8 cellular contexts compared by ENCODE assay signal in genomic region chr10:101782811-101783735, GRCh38. TPM values are rescaled to one million over a fixed set of nuclear protein-coding genes. Genes with fewer than 3 reads are reported as not detected.
DNase-seq lines count a peak whose midpoint lies in the region; ATAC-seq and TF ChIP-seq lines count a peak whose summit lies in the region.

Gene NPM3, minus strand, starts transcription at chr10:101783446. Its CDS starts 56 bp downstream, at chr10:101783390.

- TF ChIP-seq CTCF in colonic mucosa (IDR thresholded peaks at IDR 0.05): no peak

- intact Hi-C loops in colonic mucosa (cut with DNase I): loop anchor here (5.0 kb wide), 2 partner anchors 181 to 196 kb away; partner anchors contain the start of genes DPCD and POLL

- H3K9me3 ChIP-seq in colonic mucosa: no peaks in the 10 kb centered on the region

- H3K4me1 ChIP-seq in colonic mucosa: peaks cover 20% of the 10 kb centered on the region

- peak within 1 kb of the TSS; percentile 8 for H3K27ac ChIP-seq in colonic mucosa

- peak within 1 kb of the TSS; percentile 54 for H3K4me3 ChIP-seq in colonic mucosa

- H3K9ac ChIP-seq in colonic mucosa (ENCODE audit: low read depth in 2 of 2, low read length in 2 of 2): peak within 1 kb of the TSS; percentile 68 to 74

- peak; percentile 69 for ATAC-seq in HG03066 (IDR thresholded peaks at IDR 0.05; ENCODE audit: low read depth, unreplicated experiment)

- H3K36me3 ChIP-seq in colonic mucosa: peaks cover 11% of the 10 kb centered on the region

- DNase-seq in NCI-H446 (lab: John Stamatoyannopoulos, UW) (peak; percentile 50 to 63), NCI-H446 treated with DMSO at 0.1 percent for 48 hours (lab: John Stamatoyannopoulos, UW) (no peak), NCI-H510A treated with DMSO at 0.1 percent for 48 hours (lab: John Stamatoyannopoulos, UW) (peak; percentile 79), colonic mucosa (peak; percentile 91), left kidney (ENCODE audit: low read depth, low spot score) (peak; percentile 96)
- DNase-seq in activated CD4-positive, alpha-beta T cell treated with anti-CD3 and anti-CD28 coated beads for 4 hours: peak; percentile 85 to 86
- peak; percentile 76 to 80 for DNase-seq in stimulated activated CD4-positive, alpha-beta T cell treated with anti-CD3 and anti-CD28 coated beads, Interleukin-1b, Interleukin-23, amount 100 ng/mL, for 4 hours (ENCODE audit: low read depth in 2 of 2)

- no peaks in the 10 kb centered on the region for H3K27me3 ChIP-seq in colonic mucosa

RNA-seq across cellular contexts. Expression of gene NPM3, which starts in this region (rescaled TPM):
- 10 to 100 TPM; 14.6 to 73.6 TPM for total RNA-seq in colonic mucosa
